ENCODE assay signal across 12 cellular contexts in genomic region chr3:185820973-185821758, GRCh38. TPM values are rescaled to one million over a fixed set of nuclear protein-coding genes. Genes with fewer than 3 reads are reported as not detected.
DNase-seq lines count a peak whose midpoint lies in the region; TF ChIP-seq lines count a peak whose summit lies in the region.
"Had no signal": no experiment of that assay in that cellular context is flagged by ENCODE, and none has a peak within 500 bp of the region (broad histone marks: within the 10 kb centered on the region; RNA-seq: fewer than 3 reads in every experiment).

No MANE protein-coding gene starts in this region.

- no peak overlapping the region for H2BK15ac ChIP-seq in mesenchymal stem cell (ENCODE audit: low read depth, poor library complexity, severe bottlenecking)

- no peaks in the 10 kb centered on the region for H3K36me3 ChIP-seq in Caco-2 (ENCODE audit: control insufficient read depth, insufficient read depth, low read length)
- no peaks in the 10 kb centered on the region for H3K36me3 ChIP-seq in mesenchymal stem cell (ENCODE audit: control insufficient read depth in 1 of 2, insufficient read depth in 2 of 2, low read depth in 1 of 2, low read length in 2 of 2)
- H3K36me3 ChIP-seq in prostate gland, result no peaks in the 10 kb centered on the region

- H3K27ac Mint-ChIP-seq in Caco-2 (ENCODE audit: unreplicated experiment), result peak overlapping the region; percentile 43

- peaks cover 25% of the 10 kb centered on the region for H3K36me3 Mint-ChIP-seq in Caco-2 (ENCODE audit: insufficient read depth, unreplicated experiment)

- no peak overlapping the region for H2BK12ac ChIP-seq in mesenchymal stem cell (ENCODE audit: low read length in 2 of 2)

- no peaks in the 10 kb centered on the region for H3K27me3 Mint-ChIP-seq in Caco-2 (ENCODE audit: insufficient read depth, unreplicated experiment)

- POLR2A ChIA-PET in Caco-2 (lab: Charles Lee), result interaction anchor here (0.5 to 1.0 kb wide), 3 partner anchors 25 to 235 kb away, joined by 3 read pairs; partner anchors contain the start of gene TRA2B

- H3K4me3 Mint-ChIP-seq in Caco-2 (ENCODE audit: unreplicated experiment), result peak overlapping the region; percentile 60

- H4K91ac ChIP-seq in mesenchymal stem cell (ENCODE audit: low read length), result no peak overlapping the region

- no peak overlapping the region for H4K8ac ChIP-seq in mesenchymal stem cell (ENCODE audit: low read length)

- no peak overlapping the region for H3K4ac ChIP-seq in mesenchymal stem cell (ENCODE audit: low read depth in 1 of 2, low read length in 2 of 2)

- H2AFZ ChIP-seq in mesenchymal stem cell (ENCODE audit: low read depth, low read length), result no peak overlapping the region

- H3K4me1 ChIP-seq in Caco-2 (peaks cover 32% of the 10 kb centered on the region), mesenchymal stem cell (ENCODE audit: control insufficient read depth, insufficient read depth, low read depth, low read length) (peaks cover under 1% of the 10 kb centered on the region), prostate gland (replicated peaks) (no peaks in the 10 kb centered on the region)

- H3K27me3 ChIP-seq in Caco-2 (replicated peaks; ENCODE audit: control insufficient read depth, insufficient read depth, low read length), result no peaks in the 10 kb centered on the region
- no peaks in the 10 kb centered on the region for H3K27me3 ChIP-seq in mesenchymal stem cell (ENCODE audit: control insufficient read depth in 1 of 2, insufficient read depth in 1 of 2, low read length in 2 of 2)
- H3K27me3 ChIP-seq in prostate gland (replicated peaks; ENCODE audit: insufficient read depth), result no peaks in the 10 kb centered on the region
- H3K27me3 ChIP-seq: testis had no signal

- in situ Hi-C loops in astrocyte of the spinal cord (cut with HindIII; ENCODE audit: low sequenced_read_pairs), result no loop called here

- peak overlapping the region; percentile 63 for H3K27ac ChIP-seq in mesenchymal stem cell (ENCODE audit: low read length, poor library complexity, severe bottlenecking)
- no peak overlapping the region for H3K27ac ChIP-seq in prostate gland
- H3K27ac ChIP-seq: testis had no signal

- H3K79me1 ChIP-seq in mesenchymal stem cell (replicated peaks; ENCODE audit: low read length, poor library complexity, severe bottlenecking), result no peaks in the 10 kb centered on the region

- no peak overlapping the region for H2BK5ac ChIP-seq in mesenchymal stem cell (ENCODE audit: low read depth, low read length, poor library complexity, severe bottlenecking)

- no peak for TF ChIP-seq POLR2A in prostate gland (IDR thresholded peaks at IDR 0.05)

- peaks cover 17% of the 10 kb centered on the region for H3K4me1 Mint-ChIP-seq in Caco-2 (ENCODE audit: low read depth, unreplicated experiment)

- TF ChIP-seq CTCF in Caco-2 (IDR thresholded peaks at IDR 0.05; ENCODE audit: insufficient read depth in 1 of 2, low read depth in 1 of 2, low read length in 1 of 2, severe bottlenecking in 1 of 2, unreplicated experiment in 1 of 2) (no peak), astrocyte of the spinal cord (IDR thresholded peaks at IDR 0.05; ENCODE audit: low read depth, low read length) (no peak), prostate gland (IDR thresholded peaks at IDR 0.05) (no peak)

- H3K9me3 ChIP-seq in Caco-2, result no peaks in the 10 kb centered on the region
- no peaks in the 10 kb centered on the region for H3K9me3 ChIP-seq in mesenchymal stem cell (ENCODE audit: control insufficient read depth, low read length)
- H3K9me3 ChIP-seq in prostate gland, result no peaks in the 10 kb centered on the region
- H3K9me3 ChIP-seq: testis had no signal

- CTCF ChIA-PET in Caco-2 (lab: Charles Lee), result interaction anchor here (0.9 to 1.0 kb wide), 3 partner anchors 53 to 161 kb away, joined by 3 to 4 read pairs (median 3); no protein-coding TSS in a partner anchor

- H3K9ac ChIP-seq in mesenchymal stem cell (ENCODE audit: low read length), result peak overlapping the region; percentile 96

- no peak overlapping the region for H3K23ac ChIP-seq in mesenchymal stem cell (ENCODE audit: low read length in 2 of 2)

- H2BK120ac ChIP-seq in mesenchymal stem cell (ENCODE audit: low read depth, low read length), result no peak overlapping the region

- no TSS peak for BruUV-seq in Caco-2 (replicated peaks; lab: Mats Ljungman, UMichigan)

- no peak overlapping the region for H3K4me3 ChIP-seq in Caco-2 (ENCODE audit: low read depth, low read length)
- peak overlapping the region; percentile 33 for H3K4me3 ChIP-seq in astrocyte of the spinal cord (ENCODE audit: low read depth, low read length)
- peak overlapping the region in 1 of 2 experiments; percentile 87 for H3K4me3 ChIP-seq in mesenchymal stem cell (ENCODE audit: insufficient read depth in 1 of 2, low read depth in 1 of 2, low read length in 2 of 2)
- no peak overlapping the region for H3K4me3 ChIP-seq in prostate gland
- H3K4me3 ChIP-seq: testis had no signal

- DNase-seq in Caco-2 (no peak), Kasumi-1 (lab: John Stamatoyannopoulos, UW) (peak; percentile 15 to 29), astrocyte of the spinal cord (ENCODE audit: low read depth, low spot score) (peak; percentile 89), mesenchymal stem cell (peak; percentile 85), COR-L47 (lab: John Stamatoyannopoulos, UW) (no peak), prostate gland (ENCODE audit: low spot score) (no peak), NCI-H1417 treated with DMSO at 0.1 percent for 48 hours (lab: John Stamatoyannopoulos, UW) (no peak)
- no peak for DNase-seq in activated CD8-positive, alpha-beta memory T cell treated with anti-CD3 and anti-CD28 coated beads, Interleukin-2, amount 50 U/mL, for 48 hours
- DNase-seq: activated CD4-positive, alpha-beta T cell treated with anti-CD3 and anti-CD28 coated beads for 4 hours; effector CD8-positive, alpha-beta T cell; NCI-H1436 treated with DMSO at 0.1 percent for 48 hours; testis had no signal

- no peak overlapping the region for H2AK5ac ChIP-seq in mesenchymal stem cell (ENCODE audit: low read length, severe bottlenecking)

- WGBS in mesenchymal stem cell, result 0% methylated on average over 4 of the region's 6 CpGs
- WGBS in prostate gland, result 80% methylated on average over 6 of the region's 6 CpGs

- H3K4me2 ChIP-seq in mesenchymal stem cell (ENCODE audit: low read length, poor library complexity, severe bottlenecking), result peak overlapping the region; percentile 5

- no peak overlapping the region for H3K18ac ChIP-seq in mesenchymal stem cell (ENCODE audit: low read depth in 1 of 2, low read length in 2 of 2)

- no peaks in the 10 kb centered on the region for H3K9me3 Mint-ChIP-seq in Caco-2 (ENCODE audit: unreplicated experiment)

- H3K14ac ChIP-seq in mesenchymal stem cell (ENCODE audit: low read length in 2 of 2), result no peak overlapping the region

- intact Hi-C loops in Caco-2 (cut with micrococcal nuclease; ENCODE audit: unreplicated experiment), result loop anchor here (5.0 to 10.0 kb wide), 2 partner anchors 34 to 114 kb away; partner anchors contain the start of gene TRA2B
- intact Hi-C loops in prostate gland (cut with DNase I), result no loop called here

RNA-seq across cellular contexts. Expression of gene IGF2BP2, which starts 3.7 kb away (rescaled TPM):
- total RNA-seq in Caco-2 (2022), result 75.9 and 80.8 TPM in 2 replicates
- polyA plus RNA-seq in mesenchymal stem cell (2013, experiment 1 of 2), result 102 TPM
- polyA plus RNA-seq in mesenchymal stem cell (2013, experiment 2 of 2), result 99.7 TPM
- total RNA-seq in prostate gland, result 1 to 10 TPM; 1.2 to 8.8 TPM

Comparison
In these comparisons a context has a peak if more than half of its experiments do, and no peak if none do; other contexts are left out.
1. DNase-seq: peak in Kasumi-1 (2 of 2), astrocyte of the spinal cord (single experiment) and mesenchymal stem cell (single experiment); none in Caco-2 (0 of 2), COR-L47 (single experiment), activated CD8-positive, alpha-beta memory T cell treated with anti-CD3 and anti-CD28 coated beads, Interleukin-2, amount 50 U/mL, for 48 hours (single experiment), prostate gland (single experiment) and NCI-H1417 treated with DMSO at 0.1 percent for 48 hours (single experiment).